Comparison of ENCODE assay signal across 26 cellular contexts in the genomic region with DNA sequence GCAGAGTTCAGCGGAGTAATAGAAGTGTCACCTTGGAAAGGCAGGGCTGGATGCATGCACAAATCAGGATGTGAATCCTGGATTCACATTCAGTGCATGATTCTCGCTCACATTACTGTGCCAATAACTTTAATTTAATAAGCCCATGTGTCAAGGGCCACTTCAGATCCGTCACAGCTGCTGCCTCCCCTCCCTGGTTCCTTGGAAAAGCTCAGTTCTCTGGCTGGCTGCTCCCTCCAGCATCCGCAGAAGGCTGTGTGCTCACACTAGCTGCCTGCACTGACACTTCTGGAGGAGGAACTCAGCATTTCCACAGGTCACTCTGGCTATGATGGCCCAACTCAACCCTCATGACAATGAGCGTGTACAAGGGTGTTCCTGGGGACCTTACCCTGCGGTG.
"Had no signal": no experiment of that assay in that cellular context is flagged by ENCODE, and none has a peak within 500 bp of the region (broad histone marks: within the 10 kb centered on the region; RNA-seq: fewer than 3 reads in every experiment).

No MANE protein-coding gene starts in this region.

- H3K27ac ChIP-seq: ascending aorta, cardiac muscle cell, heart right ventricle, neutrophil, thoracic aorta, VCaP had no signal

- H3K4me3 ChIP-seq: ascending aorta, cardiac muscle cell, heart right ventricle, thoracic aorta had no signal

- H3K4me3 Mint-ChIP-seq: activated naive CD4-positive, alpha-beta T cell treated with anti-CD3 and anti-CD28 coated beads, Interleukin-2, amount 10 ng/mL, durations not matched to agents 7 days and 5 days; activated naive CD8-positive, alpha-beta T cell treated with anti-CD3 and anti-CD28 coated beads, Interleukin-2, amount 10 ng/mL, durations not matched to agents 7 days and 5 days; activated T-cell treated with anti-CD3 and anti-CD28 coated beads, Interleukin-2, amount 50 U/mL, for 24 hours; brain; nephron progenitor cell; stimulated activated effector memory CD8-positive, alpha-beta T cell treated with anti-CD3 and anti-CD28 coated beads, Interleukin-12 subunit alpha, Interleukin-12 subunit beta, amount 100 ng/mL, for 72 hours; stimulated activated naive CD8-positive, alpha-beta T cell treated with anti-CD3 and anti-CD28 coated beads, Interleukin-15, Interleukin-2, amounts not matched to agents 100 ng/mL and 50 ng/mL, for 24 hours; T-helper 1 cell treated with Interleukin-12 subunit alpha and Interleukin-12 subunit beta and Interleukin-4 antibody, amounts not matched to agents 30 μg/mL and 1 μg/mL, for 36 hours had no signal

- H3K36me3 Mint-ChIP-seq: activated naive CD4-positive, alpha-beta T cell treated with anti-CD3 and anti-CD28 coated beads, Interleukin-2, amount 10 ng/mL, durations not matched to agents 7 days and 5 days; activated naive CD8-positive, alpha-beta T cell treated with anti-CD3 and anti-CD28 coated beads, Interleukin-2, amount 10 ng/mL, durations not matched to agents 7 days and 5 days; brain; stimulated activated effector memory CD8-positive, alpha-beta T cell treated with anti-CD3 and anti-CD28 coated beads, Interleukin-12 subunit alpha, Interleukin-12 subunit beta, amount 100 ng/mL, for 72 hours had no signal

- ATAC-seq: sciatic nerve; stimulated activated effector memory CD8-positive, alpha-beta T cell treated with anti-CD3 and anti-CD28 coated beads, Interleukin-12 subunit alpha, Interleukin-12 subunit beta, amount 100 ng/mL, for 72 hours had no signal

- H3K27me3 Mint-ChIP-seq: activated naive CD4-positive, alpha-beta T cell treated with anti-CD3 and anti-CD28 coated beads, Interleukin-2, amount 10 ng/mL, durations not matched to agents 7 days and 5 days; activated naive CD8-positive, alpha-beta T cell treated with anti-CD3 and anti-CD28 coated beads, Interleukin-2, amount 10 ng/mL, durations not matched to agents 7 days and 5 days; activated T-cell treated with anti-CD3 and anti-CD28 coated beads, Interleukin-2, amount 50 U/mL, for 24 hours; stimulated activated naive CD8-positive, alpha-beta T cell treated with anti-CD3 and anti-CD28 coated beads, Interleukin-15, Interleukin-2, amounts not matched to agents 100 ng/mL and 50 ng/mL, for 24 hours had no signal

- H3K36me3 ChIP-seq: ascending aorta, cardiac muscle cell, heart right ventricle, neutrophil, thoracic aorta had no signal

- H3K4me1 ChIP-seq: ascending aorta, heart right ventricle had no signal

- H3K27me3 ChIP-seq: ascending aorta, cardiac muscle cell, heart right ventricle, neutrophil had no signal

- H3K4me1 Mint-ChIP-seq: activated naive CD4-positive, alpha-beta T cell treated with anti-CD3 and anti-CD28 coated beads, Interleukin-2, amount 10 ng/mL, durations not matched to agents 7 days and 5 days; activated naive CD8-positive, alpha-beta T cell treated with anti-CD3 and anti-CD28 coated beads, Interleukin-2, amount 10 ng/mL, durations not matched to agents 7 days and 5 days; stimulated activated effector memory CD8-positive, alpha-beta T cell treated with anti-CD3 and anti-CD28 coated beads, Interleukin-12 subunit alpha, Interleukin-12 subunit beta, amount 100 ng/mL, for 72 hours had no signal

- DNase-seq: activated CD4-positive, alpha-beta T cell treated with anti-CD3 and anti-CD28 coated beads for 4 hours; activated CD4-positive, alpha-beta T cell treated with anti-CD3 and anti-CD28 coated beads, Interleukin-2, amount 50 U/mL, for 4 hours; activated CD8-positive, alpha-beta memory T cell treated with anti-CD3 and anti-CD28 coated beads, Interleukin-2, amount 50 U/mL, for 4 hours; activated gamma-delta T cell; activated naive CD4-positive, alpha-beta T cell treated with anti-CD3 and anti-CD28 coated beads, Interleukin-2, amount 10 ng/mL, durations not matched to agents 7 days and 5 days; activated naive CD8-positive, alpha-beta T cell treated with anti-CD3 and anti-CD28 coated beads, Interleukin-2, amount 10 ng/mL, durations not matched to agents 7 days and 5 days; activated T-cell treated with anti-CD3 and anti-CD28 coated beads, Interleukin-2, amount 50 U/mL, for 24 hours; cortex of kidney; heart right ventricle; kidney glomerular epithelial cell; mammary epithelial cell; nephron progenitor cell; small intestine; stimulated activated CD4-positive, alpha-beta T cell treated with anti-CD3 and anti-CD28 coated beads, Interleukin-4, amount 100 ng/mL, for 24 hours; T-helper 9 cell; trophoblast cell had no signal

- H3K9me3 ChIP-seq: ascending aorta, heart right ventricle, neutrophil, thoracic aorta had no signal

- H3K9me3 Mint-ChIP-seq: activated naive CD4-positive, alpha-beta T cell treated with anti-CD3 and anti-CD28 coated beads, Interleukin-2, amount 10 ng/mL, durations not matched to agents 7 days and 5 days; activated naive CD8-positive, alpha-beta T cell treated with anti-CD3 and anti-CD28 coated beads, Interleukin-2, amount 10 ng/mL, durations not matched to agents 7 days and 5 days; activated T-cell treated with anti-CD3 and anti-CD28 coated beads, Interleukin-2, amount 50 U/mL, for 24 hours; nephron progenitor cell; stimulated activated naive CD8-positive, alpha-beta T cell treated with anti-CD3 and anti-CD28 coated beads, Interleukin-15, Interleukin-2, amounts not matched to agents 100 ng/mL and 50 ng/mL, for 24 hours; T-helper 1 cell treated with Interleukin-12 subunit alpha and Interleukin-12 subunit beta and Interleukin-4 antibody, amounts not matched to agents 30 μg/mL and 1 μg/mL, for 36 hours had no signal

- H3K27ac Mint-ChIP-seq: activated naive CD4-positive, alpha-beta T cell treated with anti-CD3 and anti-CD28 coated beads, Interleukin-2, amount 10 ng/mL, durations not matched to agents 7 days and 5 days; activated naive CD8-positive, alpha-beta T cell treated with anti-CD3 and anti-CD28 coated beads, Interleukin-2, amount 10 ng/mL, durations not matched to agents 7 days and 5 days; activated T-cell treated with anti-CD3 and anti-CD28 coated beads, Interleukin-2, amount 50 U/mL, for 24 hours; brain; nephron progenitor cell; stimulated activated effector memory CD8-positive, alpha-beta T cell treated with anti-CD3 and anti-CD28 coated beads, Interleukin-12 subunit alpha, Interleukin-12 subunit beta, amount 100 ng/mL, for 72 hours; stimulated activated naive CD8-positive, alpha-beta T cell treated with anti-CD3 and anti-CD28 coated beads, Interleukin-15, Interleukin-2, amounts not matched to agents 100 ng/mL and 50 ng/mL, for 24 hours; T-helper 1 cell treated with Interleukin-12 subunit alpha and Interleukin-12 subunit beta and Interleukin-4 antibody, amounts not matched to agents 30 μg/mL and 1 μg/mL, for 36 hours had no signal
